Comparison of ENCODE assay signal across 21 cellular contexts in the genomic region with DNA sequence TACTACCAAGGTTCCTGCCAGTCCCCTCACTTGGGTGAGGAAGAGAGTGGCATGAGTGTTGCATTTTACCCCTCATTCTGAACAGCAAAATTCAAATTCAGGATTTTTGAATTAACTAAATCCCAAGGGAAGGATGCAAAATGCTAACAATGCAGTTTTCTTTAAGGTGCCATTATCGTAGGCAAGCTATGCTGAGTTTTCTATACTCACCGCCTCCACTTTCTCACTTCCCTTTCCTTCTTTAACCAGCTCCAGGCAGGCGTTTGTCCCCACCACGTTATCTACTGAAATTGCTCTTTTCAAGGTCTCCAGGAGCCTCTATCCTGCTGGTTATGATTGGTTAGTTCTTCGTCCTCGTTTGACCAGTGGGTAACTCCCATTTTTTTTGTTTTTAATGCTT. TPM values are rescaled to one million over a fixed set of nuclear protein-coding genes. Genes with fewer than 3 reads are reported as not detected.
A peak's percentile ranks its signal among the peaks of the same experiment; 100 is the strongest.
DNase-seq lines count a peak whose midpoint lies in the region; ATAC-seq, FAIRE-seq and TF ChIP-seq lines count a peak whose summit lies in the region.
"Had no signal": no experiment of that assay in that cellular context is flagged by ENCODE, and none has a peak within 500 bp of the region (broad histone marks: within the 10 kb centered on the region; RNA-seq: fewer than 3 reads in every experiment).

No MANE protein-coding gene starts in this region.

- TF ChIP-seq CTCF in Peyer's patch (IDR thresholded peaks at IDR 0.05): no peak
- TF ChIP-seq CTCF in D721Med (IDR thresholded peaks at IDR 0.05; ENCODE audit: insufficient read depth, missing control alignments): no peak

- no peak for TF ChIP-seq POLR2A in Peyer's patch (IDR thresholded peaks at IDR 0.05)

- no peak for FAIRE-seq in D721Med (lab: Jason Lieb, UNC)
- FAIRE-seq: islet of Langerhans had no signal

- no peaks in the 10 kb centered on the region for H3K36me3 ChIP-seq in Peyer's patch
- H3K36me3 ChIP-seq: uterus, WERI-Rb-1 had no signal

- ATAC-seq in GM18858 (IDR thresholded peaks at IDR 0.05; ENCODE audit: unreplicated experiment) (peak; percentile 90), GM21381 (IDR thresholded peaks at IDR 0.05; ENCODE audit: unreplicated experiment) (peak; percentile 86), HG03039 (IDR thresholded peaks at IDR 0.05; ENCODE audit: unreplicated experiment) (peak; percentile 88)
- ATAC-seq: naive thymus-derived CD8-positive, alpha-beta T cell had no signal

- peaks cover 0 to 15% (median 0%) of the 10 kb centered on the region in 4 donors for H3K4me1 ChIP-seq in Peyer's patch
- H3K4me1 ChIP-seq: uterus had no signal

- no peaks in the 10 kb centered on the region for H3K27me3 ChIP-seq in Peyer's patch
- H3K27me3 ChIP-seq: dorsolateral prefrontal cortex, uterus had no signal

- no peak overlapping the region for H3K4me3 ChIP-seq in Peyer's patch
- H3K4me3 ChIP-seq: dorsolateral prefrontal cortex, smooth muscle cell, uterus had no signal

- no peak overlapping the region for H3K4me3 Mint-ChIP-seq in activated CD4-positive, alpha-beta memory T cell treated with anti-CD3 and anti-CD28 coated beads, Interleukin-2, amount 10 ng/mL, durations not matched to agents 7 days and 5 days
- H3K4me3 Mint-ChIP-seq: CD14-positive monocyte; HFFc6; naive thymus-derived CD8-positive, alpha-beta T cell had no signal

- no peaks in the 10 kb centered on the region for H3K9me3 Mint-ChIP-seq in activated CD4-positive, alpha-beta memory T cell treated with anti-CD3 and anti-CD28 coated beads, Interleukin-2, amount 10 ng/mL, durations not matched to agents 7 days and 5 days
- H3K9me3 Mint-ChIP-seq: HFFc6 had no signal

- H3K9me3 ChIP-seq in Peyer's patch: no peaks in the 10 kb centered on the region
- H3K9me3 ChIP-seq: uterus had no signal

- DNase-seq in Peyer's patch: no peak
- no peak for DNase-seq in RKO (ENCODE audit: low spot score)
- no peak for DNase-seq in activated CD4-positive, alpha-beta memory T cell treated with anti-CD3 and anti-CD28 coated beads, Interleukin-2, amount 10 ng/mL, durations not matched to agents 7 days and 5 days
- no peak for DNase-seq in D721Med (ENCODE audit: insufficient read length, low spot score)
- DNase-seq in ureter (ENCODE audit: low spot score): no peak
- DNase-seq: amniotic stem cell; dorsolateral prefrontal cortex; HFFc6; Kasumi-1; naive thymus-derived CD8-positive, alpha-beta T cell; NCI-H2171 treated with DMSO at 0.1 percent for 48 hours; Right ventricle myocardium superior; uterus; WERI-Rb-1 had no signal

- H3K27me3 Mint-ChIP-seq in activated CD4-positive, alpha-beta memory T cell treated with anti-CD3 and anti-CD28 coated beads, Interleukin-2, amount 10 ng/mL, durations not matched to agents 7 days and 5 days: peaks cover 1% of the 10 kb centered on the region
- H3K27me3 Mint-ChIP-seq: naive thymus-derived CD8-positive, alpha-beta T cell had no signal

- H3K27ac Mint-ChIP-seq in activated CD4-positive, alpha-beta memory T cell treated with anti-CD3 and anti-CD28 coated beads, Interleukin-2, amount 10 ng/mL, durations not matched to agents 7 days and 5 days: no peak overlapping the region
- H3K27ac Mint-ChIP-seq: CD14-positive monocyte; HFFc6; naive thymus-derived CD8-positive, alpha-beta T cell had no signal

- POLR2A ChIA-PET in activated CD4-positive, alpha-beta memory T cell treated with anti-CD3 and anti-CD28 coated beads, Interleukin-2, amount 10 ng/mL, durations not matched to agents 7 days and 5 days (lab: Charles Lee): no interaction called here

- CTCF ChIA-PET in activated CD4-positive, alpha-beta memory T cell treated with anti-CD3 and anti-CD28 coated beads, Interleukin-2, amount 10 ng/mL, durations not matched to agents 7 days and 5 days (lab: Charles Lee): no interaction called here

- no peaks in the 10 kb centered on the region for H3K4me1 Mint-ChIP-seq in activated CD4-positive, alpha-beta memory T cell treated with anti-CD3 and anti-CD28 coated beads, Interleukin-2, amount 10 ng/mL, durations not matched to agents 7 days and 5 days
- H3K4me1 Mint-ChIP-seq: naive thymus-derived CD8-positive, alpha-beta T cell had no signal

- H3K27ac ChIP-seq in Peyer's patch: peak overlapping the region in 3 of 4 donors; percentile 13 to 75 (median 51)
- H3K27ac ChIP-seq: dorsolateral prefrontal cortex, uterus, WERI-Rb-1 had no signal

- H3K36me3 Mint-ChIP-seq in activated CD4-positive, alpha-beta memory T cell treated with anti-CD3 and anti-CD28 coated beads, Interleukin-2, amount 10 ng/mL, durations not matched to agents 7 days and 5 days (ENCODE audit: low read depth): no peaks in the 10 kb centered on the region
- H3K36me3 Mint-ChIP-seq: CD14-positive monocyte had no signal

RNA-seq across cellular contexts. Expression of gene CPO, which starts 1.8 kb away (rescaled TPM):
- total RNA-seq in Peyer's patch (100 to 1,000 TPM in 3 of 4 donors, not detected in 1; 208 to 585 (median 234) TPM), ureter (not detected)
- not detected for total RNA-seq in activated CD4-positive, alpha-beta memory T cell treated with anti-CD3 and anti-CD28 coated beads, Interleukin-2, amount 10 ng/mL, durations not matched to agents 7 days and 5 days
- total RNA-seq: fibroblast of villous mesenchyme; HFFc6; naive thymus-derived CD8-positive, alpha-beta T cell; Right ventricle myocardium superior; smooth muscle cell had no signal
